Comparison of ENCODE assay signal across 21 cellular contexts in the genomic region with DNA sequence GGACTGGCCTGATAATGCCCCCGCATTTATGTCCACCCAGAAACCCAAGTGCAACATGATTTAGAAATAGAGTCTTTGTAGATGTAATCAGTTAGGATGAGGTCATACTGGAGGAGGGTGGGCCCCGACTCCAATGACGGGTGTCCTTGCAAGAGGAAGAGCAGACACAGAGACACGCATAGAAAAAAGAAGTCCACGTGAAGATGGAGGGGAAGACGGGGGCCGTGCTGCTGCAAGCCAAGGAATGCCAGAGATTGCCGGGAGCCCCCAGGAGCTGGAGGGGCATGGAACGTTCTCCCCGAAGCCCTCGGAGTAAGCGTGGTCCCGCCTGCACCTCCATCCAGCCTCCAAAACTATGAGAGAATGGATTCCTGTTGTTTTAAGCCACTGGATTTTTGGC.
"Had no signal": no experiment of that assay in that cellular context is flagged by ENCODE, and none has a peak within 500 bp of the region (broad histone marks: within the 10 kb centered on the region; RNA-seq: fewer than 3 reads in every experiment).

No MANE protein-coding gene starts in this region.

- H3K4me3 ChIP-seq: colonic mucosa, esophagus squamous epithelium, gastrocnemius medialis, heart right ventricle, left lung, lower lobe of right lung, mucosa of descending colon had no signal

- H3K27me3 ChIP-seq: colonic mucosa, gastrocnemius medialis, heart right ventricle, left lung had no signal

- H3K9me3 ChIP-seq: colonic mucosa, esophagus squamous epithelium, gastrocnemius medialis, left lung, lower lobe of right lung, mucosa of descending colon had no signal

- H3K27ac ChIP-seq: colonic mucosa, esophagus squamous epithelium, gastrocnemius medialis, heart right ventricle, left lung, lower lobe of right lung had no signal

- FAIRE-seq: endothelial cell of umbilical vein, islet of Langerhans, keratinocyte had no signal

- H3K4me1 ChIP-seq: colonic mucosa, lower lobe of right lung had no signal

- DNase-seq: colonic mucosa; cortex of kidney; effector CD8-positive, alpha-beta T cell; effector memory CD8-positive, alpha-beta T cell; esophagus squamous epithelium; foreskin fibroblast; foreskin melanocyte; gastrocnemius medialis; glutamatergic neuron; heart right ventricle; hippocampal formation; left cardiac atrium; left ventricle myocardium superior; lower lobe of right lung; mesenchymal stem cell; mucosa of descending colon; naive B cell had no signal

- H3K36me3 ChIP-seq: colonic mucosa, esophagus squamous epithelium, gastrocnemius medialis, heart right ventricle, left lung, lower lobe of right lung had no signal

- ATAC-seq: effector memory CD8-positive, alpha-beta T cell; gastrocnemius medialis; heart right ventricle; left cardiac atrium; left lung; left ventricle myocardium superior; lower lobe of right lung; mucosa of descending colon had no signal
